ENCODE assay signal across 16 cellular contexts in genomic region chr2:11495844-11496271, GRCh38. TPM values are rescaled to one million over a fixed set of nuclear protein-coding genes. Genes with fewer than 3 reads are reported as not detected.
A peak's percentile ranks its signal among the peaks of the same experiment; 100 is the strongest.
DNase-seq lines count a peak whose midpoint lies in the region; ATAC-seq and TF ChIP-seq lines count a peak whose summit lies in the region.
"Had no signal": no experiment of that assay in that cellular context is flagged by ENCODE, and none has a peak within 500 bp of the region (broad histone marks: within the 10 kb centered on the region; RNA-seq: fewer than 3 reads in every experiment).

No MANE protein-coding gene starts in this region.

- H3K36me3 ChIP-seq in endodermal cell (ENCODE audit: control insufficient read depth, insufficient read depth, low read length) (peaks cover 28% of the 10 kb centered on the region), uterus (no peaks in the 10 kb centered on the region)
- H3K36me3 ChIP-seq: esophagus muscularis mucosa had no signal

- H3K27ac Mint-ChIP-seq in endodermal cell (peak overlapping the region; percentile 64), mesothelial cell of epicardium (no peak overlapping the region)
- H3K27ac Mint-ChIP-seq: T-helper 1 cell treated with Interleukin-12 subunit alpha and Interleukin-12 subunit beta and Interleukin-4 antibody, amounts not matched to agents 30 μg/mL and 1 μg/mL, for 36 hours had no signal

- no peaks in the 10 kb centered on the region for H3K27me3 ChIP-seq in endodermal cell (ENCODE audit: control insufficient read depth, insufficient read depth, low read length, poor library complexity, severe bottlenecking)
- no peaks in the 10 kb centered on the region for H3K27me3 ChIP-seq in uterus

- TF ChIP-seq POLR2A in uterus (IDR thresholded peaks at IDR 0.05): no peak

- intact Hi-C loops in uterus (cut with DNase I; ENCODE audit: low total_unique reads): no loop called here

- peak; percentile 19 for DNase-seq in activated CD8-positive, alpha-beta memory T cell treated with anti-CD3 and anti-CD28 coated beads for 24 hours
- no peak for DNase-seq in activated CD8-positive, alpha-beta memory T cell treated with anti-CD3 and anti-CD28 coated beads, Interleukin-2, amount 50 U/mL, for 4 hours
- DNase-seq in endodermal cell (peak; percentile 80), mesothelial cell of epicardium (ENCODE audit: low spot score in 2 of 2, unreplicated experiment in 2 of 2) (no peak), uterus (peak; percentile 37 to 55)
- DNase-seq in activated naive CD4-positive, alpha-beta T cell (lab: John Stamatoyannopoulos, UW): no peak
- DNase-seq: activated CD4-positive, alpha-beta T cell treated with anti-CD3 and anti-CD28 coated beads, Interleukin-2, amount 50 U/mL, for 48 hours; Calu3; NCI-H2171; trophoblast cell had no signal

- peak overlapping the region; percentile 19 for H3K9ac ChIP-seq in endodermal cell (ENCODE audit: extremely low read depth, low read length, poor library complexity, severe bottlenecking)

- WGBS in endodermal cell (ENCODE audit: insufficient coverage in 1 of 2, insufficient read length in 1 of 2), 2 experiments: 10 to 34% methylated on average over 7 to 19 of the region's 19 CpGs

- H3K9me3 Mint-ChIP-seq in endodermal cell: no peaks in the 10 kb centered on the region
- peaks cover 3% of the 10 kb centered on the region for H3K9me3 Mint-ChIP-seq in mesothelial cell of epicardium
- H3K9me3 Mint-ChIP-seq: central memory CD8-positive, alpha-beta T cell; T-helper 1 cell treated with Interleukin-12 subunit alpha and Interleukin-12 subunit beta and Interleukin-4 antibody, amounts not matched to agents 30 μg/mL and 1 μg/mL, for 36 hours had no signal

- H3K4me3 ChIP-seq in endodermal cell (ENCODE audit: low read length) (peak overlapping the region; percentile 50), uterus (peak overlapping the region in 1 of 2 donors; percentile 16)
- H3K4me3 ChIP-seq: esophagus muscularis mucosa, skin epidermis had no signal

- TF ChIP-seq CTCF in endodermal cell (conservative IDR thresholded peaks at IDR 0.05) (no peak), mesothelial cell of epicardium (IDR thresholded peaks at IDR 0.05; ENCODE audit: unreplicated experiment) (no peak), uterus (IDR thresholded peaks at IDR 0.05) (no peak)

- H3K27ac ChIP-seq in endodermal cell (ENCODE audit: low read depth, low read length) (peak overlapping the region; percentile 90), uterus (peak overlapping the region; percentile 78 to 79)
- H3K27ac ChIP-seq: esophagus muscularis mucosa, skin epidermis had no signal

- no peak for ATAC-seq in HG03457 (IDR thresholded peaks at IDR 0.05; ENCODE audit: unreplicated experiment)
- ATAC-seq in GM19455 (IDR thresholded peaks at IDR 0.05; ENCODE audit: unreplicated experiment): no peak

- peaks cover 7% of the 10 kb centered on the region for H3K36me3 Mint-ChIP-seq in endodermal cell (ENCODE audit: low read depth)
- no peaks in the 10 kb centered on the region for H3K36me3 Mint-ChIP-seq in mesothelial cell of epicardium

- H3K4me1 Mint-ChIP-seq in endodermal cell: peaks cover 51% of the 10 kb centered on the region
- peaks cover 20% of the 10 kb centered on the region for H3K4me1 Mint-ChIP-seq in mesothelial cell of epicardium

- H3K4me3 Mint-ChIP-seq in endodermal cell: peak overlapping the region; percentile 10
- H3K4me3 Mint-ChIP-seq in mesothelial cell of epicardium: peak overlapping the region; percentile 24
- H3K4me3 Mint-ChIP-seq: central memory CD8-positive, alpha-beta T cell; T-helper 1 cell treated with Interleukin-12 subunit alpha and Interleukin-12 subunit beta and Interleukin-4 antibody, amounts not matched to agents 30 μg/mL and 1 μg/mL, for 36 hours had no signal

- H3K27me3 Mint-ChIP-seq in endodermal cell (ENCODE audit: insufficient read depth): no peaks in the 10 kb centered on the region
- no peaks in the 10 kb centered on the region for H3K27me3 Mint-ChIP-seq in mesothelial cell of epicardium (ENCODE audit: low read depth)

- H3K4me1 ChIP-seq in endodermal cell (ENCODE audit: control insufficient read depth, insufficient read depth, low read length) (peaks cover 41% of the 10 kb centered on the region), uterus (peaks cover 0 to 6% of the 10 kb centered on the region in 2 donors)

- H3K9me3 ChIP-seq in endodermal cell (ENCODE audit: control insufficient read depth, low read length) (no peaks in the 10 kb centered on the region), uterus (no peaks in the 10 kb centered on the region)
- H3K9me3 ChIP-seq: esophagus muscularis mucosa had no signal

RNA-seq across cellular contexts. Expression of gene E2F6, which starts 29.9 kb away (rescaled TPM):
- 10 to 100 TPM; 24.9 to 30.3 TPM for total RNA-seq in endodermal cell
- 32.9 TPM for polyA plus RNA-seq in endodermal cell (2013, experiment 1 of 2)
- polyA plus RNA-seq in endodermal cell (2013, experiment 2 of 2): 32.6 TPM
- total RNA-seq in mesothelial cell of epicardium: 21.7 to 24.3 TPM (median 23.1 TPM) in 3 replicates
- 10 to 100 TPM; 10.2 to 25.0 (median 20.7) TPM for total RNA-seq in uterus

RNA-seq across cellular contexts. Expression of gene GREB1, which starts 38.0 kb away (rescaled TPM):
- total RNA-seq in endodermal cell: 100 to 1,000 TPM in 1 of 2 donors, 10 to 100 TPM in 1; 86.4 to 106 TPM
- polyA plus RNA-seq in endodermal cell (2013, experiment 1 of 2): 37.0 TPM
- 37.3 TPM for polyA plus RNA-seq in endodermal cell (2013, experiment 2 of 2)
- total RNA-seq in mesothelial cell of epicardium: 22.9 to 26.6 TPM (median 26.6 TPM) in 3 replicates
- 100 to 1,000 TPM in 2 of 4 donors, 10 to 100 TPM in 2; 20.3 to 166 (median 78.8) TPM for total RNA-seq in uterus

Comparison
In these comparisons a context has a peak if more than half of its experiments do, and no peak if none do; other contexts are left out.
1. DNase-seq: peak in activated CD8-positive, alpha-beta memory T cell treated with anti-CD3 and anti-CD28 coated beads for 24 hours (single experiment), endodermal cell (single experiment) and uterus (2 of 2); none in activated CD8-positive, alpha-beta memory T cell treated with anti-CD3 and anti-CD28 coated beads, Interleukin-2, amount 50 U/mL, for 4 hours (single experiment), mesothelial cell of epicardium (0 of 2) and activated naive CD4-positive, alpha-beta T cell (0 of 4).